ENCODE assay signal across 8 cellular contexts in genomic region chr19:47226426-47227346, GRCh38. TPM values are rescaled to one million over a fixed set of nuclear protein-coding genes. Genes with fewer than 3 reads are reported as not detected.
A peak's percentile ranks its signal among the peaks of the same experiment; 100 is the strongest.
DNase-seq lines count a peak whose midpoint lies in the region; ATAC-seq and TF ChIP-seq lines count a peak whose summit lies in the region.

No MANE protein-coding gene starts in this region.

- H3K27ac ChIP-seq in cingulate gyrus (ENCODE audit: low read depth, low read length) (peak overlapping the region; percentile 94), left lung (peak overlapping the region; percentile 98 to 99)

- TF ChIP-seq EP300 in Ishikawa (IDR thresholded peaks at IDR 0.05; ENCODE audit: borderline replicate concordance) = no peak

- H3K36me3 Mint-ChIP-seq in stimulated activated memory B cell treated with anti-CD40 and anti-IgM and Interleukin-4, amounts not matched to agents 10 μg/mL and 1 μg/mL and 100 μg/mL, for 72 hours = peaks cover 8% of the 10 kb centered on the region

- DNase-seq in Daoy (ENCODE audit: low read depth) (peak; percentile 78), T-helper 1 cell (peak in 3 of 5 donors; percentile 33 to 85 (median 35)), left lung (peak; percentile 94), NCI-H187 treated with DMSO at 0.1 percent for 48 hours (lab: John Stamatoyannopoulos, UW) (no peak)

- H3K27me3 ChIP-seq in left lung = peaks cover 0 to under 1% of the 10 kb centered on the region in 2 donors

- H3K27me3 Mint-ChIP-seq in stimulated activated memory B cell treated with anti-CD40 and anti-IgM and Interleukin-4, amounts not matched to agents 10 μg/mL and 1 μg/mL and 100 μg/mL, for 72 hours = no peaks in the 10 kb centered on the region

- H3K4me3 Mint-ChIP-seq in stimulated activated memory B cell treated with anti-CD40 and anti-IgM and Interleukin-4, amounts not matched to agents 10 μg/mL and 1 μg/mL and 100 μg/mL, for 72 hours = peak overlapping the region; percentile 81

- H3K4me1 Mint-ChIP-seq in stimulated activated memory B cell treated with anti-CD40 and anti-IgM and Interleukin-4, amounts not matched to agents 10 μg/mL and 1 μg/mL and 100 μg/mL, for 72 hours = peaks cover 20% of the 10 kb centered on the region

- intact Hi-C loops in left lung (cut with DNase I) = no loop called here

- H3K9me3 Mint-ChIP-seq in stimulated activated memory B cell treated with anti-CD40 and anti-IgM and Interleukin-4, amounts not matched to agents 10 μg/mL and 1 μg/mL and 100 μg/mL, for 72 hours = no peaks in the 10 kb centered on the region

- H3K4me3 ChIP-seq in left lung = peak overlapping the region; percentile 34 to 98

- no peak overlapping the region for H3K27ac Mint-ChIP-seq in stimulated activated memory B cell treated with anti-CD40 and anti-IgM and Interleukin-4, amounts not matched to agents 10 μg/mL and 1 μg/mL and 100 μg/mL, for 72 hours

- H3K36me3 ChIP-seq in left lung = peaks cover 0 to 9% of the 10 kb centered on the region in 2 donors

- peaks cover 11 to 62% of the 10 kb centered on the region in 2 donors for H3K4me1 ChIP-seq in left lung

- peak in 1 of 2 donors; percentile 31 for TF ChIP-seq CTCF in left lung (IDR thresholded peaks at IDR 0.05)

- ATAC-seq in GM21390 (IDR thresholded peaks at IDR 0.05; ENCODE audit: unreplicated experiment) = peak; percentile 24
- peak; percentile 69 for ATAC-seq in left lung
- peak; percentile 41 for ATAC-seq in stimulated activated memory B cell treated with anti-CD40 and anti-IgM and Interleukin-4, amounts not matched to agents 10 μg/mL and 1 μg/mL and 100 μg/mL, for 72 hours

- no peak for TF ChIP-seq RAD21 in Ishikawa (IDR thresholded peaks at IDR 0.05; ENCODE audit: low read depth)

- H3K9me3 ChIP-seq in left lung = no peaks in the 10 kb centered on the region

TF ChIP-seq in Ishikawa, 13 proteins besides CTCF, POLR2A, EP300 and RAD21:
- TF ChIP-seq ZBTB7A (IDR thresholded peaks at IDR 0.05; ENCODE audit: low read depth) = peak; percentile 39; the same call in 1 of the 2 replicates
- no peak for TF ChIP-seq REST (IDR thresholded peaks at IDR 0.05; ENCODE audit: low read depth)
- TF ChIP-seq USF1 (IDR thresholded peaks at IDR 0.05) = no peak

RNA-seq across cellular contexts. Expression of gene BBC3, which starts 4.3 kb away (rescaled TPM):
- 0.86 and 2.2 TPM in 2 replicates for total RNA-seq in Daoy (2014; rRNA removed; shearing (Covaris generic))
- 10 to 100 TPM in 1 of 2 donors, 1 to 10 TPM in 1; 8.7 to 13.8 TPM for total RNA-seq in left lung

RNA-seq across cellular contexts. Expression of gene CCDC9, which starts 29.6 kb away (rescaled TPM):
- total RNA-seq in Daoy (2014; rRNA removed; shearing (Covaris generic)) = 8.0 and 8.6 TPM in 2 replicates
- total RNA-seq in left lung = 10 to 100 TPM; 28.2 to 28.9 TPM

RNA-seq across cellular contexts. Expression of gene INAFM1, which starts 48.0 kb away (rescaled TPM):
- total RNA-seq in Daoy (2014; rRNA removed; shearing (Covaris generic)) = 3.5 and 6.0 TPM in 2 replicates
- 10 to 100 TPM; 22.1 to 22.2 TPM for total RNA-seq in left lung
